Comparison of ENCODE assay signal across 1 cellular context in genomic region chr11:111230122-111230465, GRCh38.
TF ChIP-seq lines count a peak whose summit lies in the region.

No MANE protein-coding gene starts in this region.

TF ChIP-seq in IMR-90, 13 proteins besides CTCF, POLR2A, EP300 and RAD21 (continued from another document):
- TF ChIP-seq USF2 (IDR thresholded peaks at IDR 0.05; ENCODE audit: low read depth, low read length) (no peak), MAZ (IDR thresholded peaks at IDR 0.05; ENCODE audit: borderline replicate concordance, low read depth, low read length) (no peak), FOS (IDR thresholded peaks at IDR 0.05; ENCODE audit: low read depth, low read length) (no peak), BHLHE40 (IDR thresholded peaks at IDR 0.05; ENCODE audit: low read depth, low read length) (no peak), RFX5 (IDR thresholded peaks at IDR 0.05; ENCODE audit: low read depth, low read length) (no peak), MXI1 (IDR thresholded peaks at IDR 0.05; ENCODE audit: borderline replicate concordance, low read depth, low read length) (no peak)
